21 cellular contexts compared by ENCODE assay signal in the genomic region with DNA sequence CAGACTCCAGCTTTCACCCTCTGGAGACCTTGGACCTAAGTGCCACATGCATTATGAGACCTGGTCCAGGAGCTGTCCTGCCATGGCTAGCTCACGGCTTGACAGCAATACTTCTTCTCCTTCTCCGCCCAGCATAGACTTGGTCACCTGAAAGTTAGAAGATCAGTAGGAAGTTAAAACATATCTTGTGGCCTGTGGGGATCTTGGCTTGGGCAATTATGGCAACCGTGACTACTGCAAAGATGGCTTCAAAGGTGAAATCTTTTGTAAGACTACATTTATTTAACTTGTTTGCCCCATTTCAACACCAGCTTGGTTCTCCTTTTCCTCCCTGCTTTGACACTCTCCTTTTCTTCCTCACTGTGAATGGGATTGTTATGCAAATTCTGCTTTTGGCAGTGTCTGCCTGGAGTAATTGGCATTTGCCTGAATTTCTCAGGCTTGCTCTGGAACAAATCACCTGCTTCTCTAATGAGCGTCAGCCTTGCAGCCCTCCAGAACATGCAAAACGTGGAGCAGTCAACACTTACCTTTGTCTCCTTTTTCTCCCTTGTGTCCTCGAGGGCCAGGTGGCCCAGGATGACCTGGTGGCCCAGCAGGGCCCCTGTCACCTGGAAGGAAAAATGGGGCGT. TPM values are rescaled to one million over a fixed set of nuclear protein-coding genes. Genes with fewer than 3 reads are reported as not detected.
A peak's percentile ranks its signal among the peaks of the same experiment; 100 is the strongest.
DNase-seq lines count a peak whose midpoint lies in the region; FAIRE-seq and TF ChIP-seq lines count a peak whose summit lies in the region.
"Had no signal": no experiment of that assay in that cellular context is flagged by ENCODE, and none has a peak within 500 bp of the region (broad histone marks: within the 10 kb centered on the region; RNA-seq: fewer than 3 reads in every experiment).

No MANE protein-coding gene starts in this region.

- no peak overlapping the region for H2BK120ac ChIP-seq in H1 (replicated peaks; ENCODE audit: low read depth, low read length)

- POLR2A ChIA-PET in H1 (lab: Charles Lee; ENCODE audit: partially characterized antibody) = interaction anchor here (0.9 to 1.4 kb wide), 3 partner anchors 44 to 89 kb away, joined by 3 to 7 read pairs (median 3); partner anchors contain the start of gene SFR1

- peaks cover 13% of the 10 kb centered on the region for H3K36me3 Mint-ChIP-seq in Calu3 (ENCODE audit: insufficient read depth, unreplicated experiment)

- H3K27me3 ChIP-seq in H1 (replicated peaks in 1 of 4; ENCODE audit: control insufficient read depth in 3 of 4, extremely low read depth in 1 of 4, insufficient read depth in 3 of 4, low read length in 3 of 4) (no peaks in the 10 kb centered on the region), spleen (replicated peaks in 1 of 7) (no peaks in the 10 kb centered on the region)
- H3K27me3 ChIP-seq: BLaER1 treated with 17β-estradiol and CSF1 and Interleukin-3, amounts not matched to agents 10 nM and 100 nM; thyroid gland had no signal

- H4K8ac ChIP-seq in H1 (ENCODE audit: extremely low read depth, insufficient read depth, low read length) = no peak overlapping the region

- H3K4ac ChIP-seq in H1 (replicated peaks; ENCODE audit: insufficient read length, low read depth, low read length) = no peak overlapping the region

- H3K27me3 Mint-ChIP-seq in Calu3 (ENCODE audit: unreplicated experiment) = no peaks in the 10 kb centered on the region
- H3K27me3 Mint-ChIP-seq: naive B cell had no signal

- no peak overlapping the region for H3K56ac ChIP-seq in H1 (replicated peaks; ENCODE audit: insufficient read length, low read depth, low read length)

- no peak overlapping the region for H3K23ac ChIP-seq in H1 (ENCODE audit: insufficient read length)

- H3K4me1 Mint-ChIP-seq in Calu3 (ENCODE audit: low read depth, unreplicated experiment) = no peaks in the 10 kb centered on the region

- no peak overlapping the region for H3K27ac Mint-ChIP-seq in Calu3 (ENCODE audit: unreplicated experiment)

- no peak overlapping the region for H2BK15ac ChIP-seq in H1 (ENCODE audit: low read length)

- no peaks in the 10 kb centered on the region; the same call in 1 of the 2 replicates for H3K79me1 ChIP-seq in H1 (ENCODE audit: low read depth, low read length)

- H3K9ac ChIP-seq in H1 (replicated peaks in 1 of 4; ENCODE audit: extremely low read depth in 1 of 4, low read depth in 3 of 4, low read length in 3 of 4) = no peak overlapping the region
- H3K9ac ChIP-seq: BLaER1 treated with 17β-estradiol and CSF1 and Interleukin-3, amounts not matched to agents 10 nM and 100 nM had no signal

- H3K4me3 ChIP-seq in H1 (ENCODE audit: extremely low read depth in 1 of 4, insufficient read depth in 2 of 4, low read depth in 3 of 4, low read length in 4 of 4) (no peak overlapping the region; a peak in 1 of 8 replicates), spleen (peak overlapping the region in 1 of 8 donors; percentile 30)
- H3K4me3 ChIP-seq: BLaER1 treated with 17β-estradiol and CSF1 and Interleukin-3, amounts not matched to agents 10 nM and 100 nM; SK-N-MC; thyroid gland had no signal

- H2BK20ac ChIP-seq in H1 (ENCODE audit: low read length) = no peak overlapping the region; the same call in 1 of the 2 replicates

- H3K79me2 ChIP-seq in H1 (ENCODE audit: control insufficient read depth in 1 of 2, insufficient read depth in 2 of 2, low read length in 2 of 2) = no peaks in the 10 kb centered on the region

- H4K5ac ChIP-seq in H1 (ENCODE audit: insufficient read length, low read depth, low read length) = no peak overlapping the region

- CTCF ChIA-PET in H1 (lab: Charles Lee; ENCODE audit: partially characterized antibody) = interaction anchor here (1.0 to 3.6 kb wide), 10 partner anchors 9 to 242 kb away, joined by 3 to 11 read pairs (median 4); partner anchors contain the start of gene SFR1
- CTCF ChIA-PET in Calu3 (lab: Charles Lee) = no interaction called here

- H2BK12ac ChIP-seq in H1 (ENCODE audit: low read depth, low read length) = peak overlapping the region; percentile 56; the same call in 1 of the 2 replicates

- no peak for TF ChIP-seq RAD21 in H1 (IDR thresholded peaks at IDR 0.05 in 1 of 2, conservative IDR thresholded peaks at IDR 0.05 in 1 of 2; ENCODE audit: low read depth in 2 of 2, low read length in 2 of 2)

- intact Hi-C loops in spleen (cut with DNase I; ENCODE audit: low total_unique reads) (no loop called here), cardiac septum (cut with DNase I) (loop anchor here (5.0 kb wide), 1 partner anchor 90 kb away; the partner anchor contains the start of gene SFR1), Calu3 (cut with micrococcal nuclease; ENCODE audit: unreplicated experiment) (no loop called here)

- FAIRE-seq in H1 (lab: Jason Lieb, UNC) = peak; percentile 95
- FAIRE-seq: frontal cortex, GM18507, small intestine had no signal

- TF ChIP-seq POLR2A in H1 (IDR thresholded peaks at IDR 0.05; ENCODE audit: control extremely low read depth in 1 of 2, low read depth in 2 of 2, low read length in 2 of 2) = no peak
- TF ChIP-seq POLR2A in spleen (IDR thresholded peaks at IDR 0.05) = no peak

- H3K18ac ChIP-seq in H1 (ENCODE audit: extremely low read depth, low read length) = no peak overlapping the region

- 63% methylated on average over 7 of the region's 7 CpGs; no CpG with 5 or more reads in 1 of the 2 experiments for WGBS in H1 (ENCODE audit: extremely low coverage in 1 of 2, insufficient coverage in 1 of 2, insufficient read length in 1 of 2, insufficient replicate concordance in 2 of 2, low coverage in 1 of 2, low lambda C conversion rate in 2 of 2, missing lambda C conversion rate in 1 of 2), 2 experiments
- 58 to 84% (median 83%) methylated on average over 7 of the region's 7 CpGs for WGBS in spleen, 5 donors

- H3K36me3 ChIP-seq in H1 (ENCODE audit: control insufficient read depth in 2 of 4, insufficient read depth in 4 of 4, low read length in 3 of 4) = no peaks in the 10 kb centered on the region; a peak in 1 of 8 replicates
- H3K36me3 ChIP-seq in spleen = peaks cover 0 to 63% (median 11%) of the 10 kb centered on the region in 6 donors

- peak overlapping the region; percentile 33; the same call in 1 of the 2 replicates for H2AK5ac ChIP-seq in H1 (ENCODE audit: low read depth, low read length)

- no peaks in the 10 kb centered on the region for H3K9me3 Mint-ChIP-seq in Calu3 (ENCODE audit: low read depth, unreplicated experiment)
- H3K9me3 Mint-ChIP-seq: naive B cell had no signal

- DNase-seq in NCI-H1417 (lab: John Stamatoyannopoulos, UW) = peak in 2 of 3 experiments; percentile 8 to 49
- no peak for DNase-seq in NCI-H1417 treated with DMSO at 0.1 percent for 48 hours (lab: John Stamatoyannopoulos, UW)
- peak; percentile 15 for DNase-seq in NCI-H345 treated with DMSO at 0.1 percent for 48 hours (lab: John Stamatoyannopoulos, UW; ENCODE audit: unreplicated experiment)
- peak in 1 of 2 experiments; percentile 48 for DNase-seq in H1 (ENCODE audit: low read depth in 1 of 2, low spot score in 2 of 2)
- DNase-seq in spleen = no peak
- no peak for DNase-seq in DMS79 treated with DMSO at 0.1 percent for 48 hours (lab: John Stamatoyannopoulos, UW)
- no peak for DNase-seq in cardiac septum (ENCODE audit: low spot score)
- no peak for DNase-seq in Calu3
- DNase-seq: activated CD4-positive, alpha-beta T cell treated with anti-CD3 and anti-CD28 coated beads, Interleukin-2, amount 50 U/mL, for 48 hours; activated naive CD4-positive, alpha-beta T cell treated with anti-CD3 and anti-CD28 coated beads, Interleukin-2, amount 50 U/mL, for 16 hours; DMS153; HCEC 1CT; Karpas-422; naive B cell; small intestine; thyroid gland had no signal

- peak overlapping the region; percentile 14 for H2BK5ac ChIP-seq in H1 (ENCODE audit: low read depth, low read length)

- H3K14ac ChIP-seq in H1 (ENCODE audit: insufficient read length) = no peak overlapping the region

- no peak overlapping the region for H3K4me3 Mint-ChIP-seq in Calu3 (ENCODE audit: low read depth, unreplicated experiment)

- peaks cover 6% of the 10 kb centered on the region; the same call in 1 of the 2 replicates for H3K23me2 ChIP-seq in H1 (ENCODE audit: low read depth, low read length)

- peaks cover 2 to 5% of the 10 kb centered on the region in 2 experiments for H4K20me1 ChIP-seq in H1 (replicated peaks in 1 of 2; ENCODE audit: control insufficient read depth in 1 of 2, insufficient read depth in 2 of 2, low read length in 2 of 2)

- no peak overlapping the region for H4K91ac ChIP-seq in H1 (replicated peaks; ENCODE audit: insufficient read length, low read length)

- TF ChIP-seq EP300 in H1 (IDR thresholded peaks at IDR 0.05; ENCODE audit: borderline replicate concordance in 1 of 2, low read depth in 2 of 2, low read length in 2 of 2) = no peak

- H2AFZ ChIP-seq in H1 (ENCODE audit: low read length) = no peak overlapping the region

- H3K4me1 ChIP-seq in H1 (replicated peaks in 1 of 4; ENCODE audit: control insufficient read depth in 3 of 4, insufficient read depth in 4 of 4, low read length in 3 of 4) (peaks cover 3 to 15% (median 10%) of the 10 kb centered on the region in 4 experiments; a peak in 5 of 7 replicates), spleen (peaks cover 0 to 19% (median 0%) of the 10 kb centered on the region in 6 donors)
- H3K4me1 ChIP-seq: BLaER1 treated with 17β-estradiol and CSF1 and Interleukin-3, amounts not matched to agents 10 nM and 100 nM; thyroid gland had no signal

- H3K9me3 ChIP-seq in H1 (ENCODE audit: insufficient read depth in 2 of 2, low read depth in 1 of 2, low read length in 1 of 2) (no peaks in the 10 kb centered on the region), spleen (no peaks in the 10 kb centered on the region)
- H3K9me3 ChIP-seq: BLaER1 treated with 17β-estradiol and CSF1 and Interleukin-3, amounts not matched to agents 10 nM and 100 nM; thyroid gland had no signal

- peak overlapping the region; percentile 40 to 48 for H3K4me2 ChIP-seq in H1 (ENCODE audit: insufficient read depth in 1 of 2, low read depth in 2 of 2, low read length in 2 of 2)
- H3K4me2 ChIP-seq: BLaER1 treated with 17β-estradiol and CSF1 and Interleukin-3, amounts not matched to agents 10 nM and 100 nM had no signal

- TF ChIP-seq CTCF in H1 (IDR thresholded peaks at IDR 0.05; ENCODE audit: control extremely low read depth in 1 of 3, insufficient read depth in 1 of 3, low read depth in 1 of 3, low read length in 3 of 3) (no peak), spleen (IDR thresholded peaks at IDR 0.05 in 8 of 11, conservative IDR thresholded peaks at IDR 0.05 in 3 of 11) (no peak), Calu3 (IDR thresholded peaks at IDR 0.05; ENCODE audit: unreplicated experiment) (no peak)

- BruUV-seq in Calu3 (replicated peaks; lab: Mats Ljungman, UMichigan) = no TSS peak

- H3K27ac ChIP-seq in H1 (ENCODE audit: low read depth, low read length) (no peak overlapping the region), spleen (peak overlapping the region in 7 of 8 donors; percentile 6 to 81 (median 74))
- H3K27ac ChIP-seq: 22Rv1; BLaER1 treated with 17β-estradiol and CSF1 and Interleukin-3, amounts not matched to agents 10 nM and 100 nM; SK-N-MC; thyroid gland had no signal

RNA-seq across cellular contexts. Expression of gene COL17A1, which starts 53.4 kb away (rescaled TPM):
- 0.37 and 1.9 TPM in 2 replicates for total RNA-seq in H1 (2021; fragmentation: NEBNext Ultra II Directional; extraction: Animal tissue kit (Norgen Biotek cat#: 25700))
- polyA plus RNA-seq in H1 (2011; rRNA removed) (0.35 and 0.52 TPM in 2 replicates), spleen (1 to 10 TPM in 2 of 3 donors, under 1 TPM in 1; 0.50 to 2.0 (median 1.3) TPM)
- polyA plus RNA-seq in H1 (2011; cell fraction: cytosol; rRNA removed) = 0.45 TPM
- 0.78 TPM for polyA plus RNA-seq in H1 (2011; cell fraction: nucleus; rRNA removed)
- polyA plus RNA-seq in H1 (2012, experiment 1 of 2) = 0.93 to 1.3 TPM (median 1.1 TPM) in 4 replicates
- polyA plus RNA-seq in H1 (2012, experiment 2 of 2) = 1.0 TPM
- 1.3 TPM for polyA plus RNA-seq in H1 (2013, experiment 1 of 2)
- 1.6 TPM for polyA plus RNA-seq in H1 (2013, experiment 2 of 2)
- 0.27 and 0.28 TPM in 2 replicates for polyA minus RNA-seq in H1 (2011; rRNA and poly(A)+ RNA removed)
- polyA minus RNA-seq in H1 (2011; cell fraction: cytosol; rRNA and poly(A)+ RNA removed) = not detected
- 0.10 TPM for polyA minus RNA-seq in H1 (2011; cell fraction: nucleus; rRNA and poly(A)+ RNA removed)
- total RNA-seq in spleen (1 to 10 TPM in 6 of 7 donors, under 1 TPM in 1; 0.52 to 5.9 (median 1.8) TPM), cardiac septum (0.22 TPM), Calu3 (2022) (0.73 and 1.0 TPM in 2 replicates)

Comparison
In these comparisons a context has a peak if more than half of its experiments do, and no peak if none do; other contexts are left out.
1. DNase-seq: peak in NCI-H1417 (2 of 3) and NCI-H345 treated with DMSO at 0.1 percent for 48 hours (single experiment); none in NCI-H1417 treated with DMSO at 0.1 percent for 48 hours (single experiment), spleen (single experiment), DMS79 treated with DMSO at 0.1 percent for 48 hours (single experiment), cardiac septum (single experiment) and Calu3 (single experiment).